8 cellular contexts compared by ENCODE assay signal in genomic region chr2:61534926-61535325, GRCh38. TPM values are rescaled to one million over a fixed set of nuclear protein-coding genes. Genes with fewer than 3 reads are reported as not detected.
DNase-seq lines count a peak whose midpoint lies in the region; FAIRE-seq and TF ChIP-seq lines count a peak whose summit lies in the region.

No MANE protein-coding gene starts in this region.

- no peak overlapping the region for H2AFZ ChIP-seq in H1 (ENCODE audit: low read length)

- no peak overlapping the region for H3K18ac ChIP-seq in H1 (ENCODE audit: extremely low read depth, low read length)

- no peak for TF ChIP-seq POLR2A in H1 (IDR thresholded peaks at IDR 0.05; ENCODE audit: control extremely low read depth in 1 of 2, low read depth in 2 of 2, low read length in 2 of 2)
- no peak for TF ChIP-seq POLR2A in ovary (IDR thresholded peaks at IDR 0.05)

- no peak overlapping the region for H3K23ac ChIP-seq in H1 (ENCODE audit: insufficient read length)

- H3K27ac ChIP-seq in DOHH2 (ENCODE audit: low read depth, low read length) (no peak overlapping the region), H1 (ENCODE audit: low read depth, low read length) (no peak overlapping the region), ovary (no peak overlapping the region)

- peaks cover 89% of the 10 kb centered on the region for H3K79me2 ChIP-seq in DOHH2 (ENCODE audit: control insufficient read depth, low read length)
- H3K79me2 ChIP-seq in H1 (ENCODE audit: control insufficient read depth in 1 of 2, insufficient read depth in 2 of 2, low read length in 2 of 2): peaks cover 64 to 79% of the 10 kb centered on the region in 2 experiments

- peaks cover 51% of the 10 kb centered on the region for H4K20me1 ChIP-seq in DOHH2 (ENCODE audit: control insufficient read depth, insufficient read depth, low read depth, low read length)
- H4K20me1 ChIP-seq in H1 (replicated peaks in 1 of 2; ENCODE audit: control insufficient read depth in 1 of 2, insufficient read depth in 2 of 2, low read length in 2 of 2): peaks cover 18 to 38% of the 10 kb centered on the region in 2 experiments

- no peaks in the 10 kb centered on the region for H3K9me3 ChIP-seq in DOHH2 (ENCODE audit: control insufficient read depth, insufficient read depth, low read length)
- no peaks in the 10 kb centered on the region for H3K9me3 ChIP-seq in NT2/D1 (ENCODE audit: insufficient read depth, low read length)
- H3K9me3 ChIP-seq in H1 (ENCODE audit: insufficient read depth in 2 of 2, low read depth in 1 of 2, low read length in 1 of 2): no peaks in the 10 kb centered on the region; a peak in 1 of 4 replicates
- H3K9me3 ChIP-seq in ovary: no peaks in the 10 kb centered on the region

- FAIRE-seq in H1 (lab: Jason Lieb, UNC): no peak

- H3F3A ChIP-seq in DOHH2 (ENCODE audit: control insufficient read depth, insufficient read depth): peaks cover 11% of the 10 kb centered on the region

- H4K91ac ChIP-seq in H1 (replicated peaks; ENCODE audit: insufficient read length, low read length): no peak overlapping the region

- no peaks in the 10 kb centered on the region for H3K79me1 ChIP-seq in H1 (ENCODE audit: low read depth, low read length)

- 28% methylated on average over 2 of the region's 2 CpGs; no CpG with 5 or more reads in 1 of the 2 experiments for WGBS in H1 (ENCODE audit: extremely low coverage in 1 of 2, insufficient coverage in 1 of 2, insufficient read length in 1 of 2, insufficient replicate concordance in 2 of 2, low coverage in 1 of 2, low lambda C conversion rate in 2 of 2, missing lambda C conversion rate in 1 of 2), 2 experiments
- 19 to 24% (median 20%) methylated on average over 2 of the region's 2 CpGs for WGBS in ovary, 3 donors

- no peaks in the 10 kb centered on the region for H3K9me2 ChIP-seq in DOHH2 (replicated peaks; ENCODE audit: control insufficient read depth, low read length)

- H3K36me3 ChIP-seq in DOHH2 (ENCODE audit: control insufficient read depth, low read length) (peaks cover 76% of the 10 kb centered on the region), NT2/D1 (ENCODE audit: insufficient read depth, insufficient read length, low read length) (peaks cover 11% of the 10 kb centered on the region), H1 (ENCODE audit: control insufficient read depth in 2 of 4, insufficient read depth in 4 of 4, low read length in 3 of 4) (peaks cover 0 to 24% (median 4%) of the 10 kb centered on the region in 4 experiments; a peak in 3 of 8 replicates), ovary (no peaks in the 10 kb centered on the region)

- H3K4me3 ChIP-seq in DOHH2 (ENCODE audit: low read length) (peak overlapping the region; percentile 89), NT2/D1 (ENCODE audit: insufficient read length, low read depth) (peak overlapping the region; percentile 80), H1 (ENCODE audit: extremely low read depth in 1 of 4, insufficient read depth in 2 of 4, low read depth in 3 of 4, low read length in 4 of 4) (peak overlapping the region; percentile 96 to 99 (median 97); a peak in 7 of 8 replicates), ovary (peak overlapping the region; percentile 82)

- H2BK5ac ChIP-seq in H1 (ENCODE audit: low read depth, low read length): no peak overlapping the region

- H3K4ac ChIP-seq in H1 (replicated peaks; ENCODE audit: insufficient read length, low read depth, low read length): no peak overlapping the region

- CTCF ChIA-PET in H1 (lab: Charles Lee; ENCODE audit: partially characterized antibody): interaction anchor here (0.8 to 3.2 kb wide), 5 partner anchors 12 to 316 kb away, joined by 3 to 10 read pairs (median 3); no protein-coding TSS in a partner anchor

- H3K27me3 ChIP-seq in DOHH2 (ENCODE audit: control insufficient read depth, low read length) (no peaks in the 10 kb centered on the region), NT2/D1 (ENCODE audit: insufficient read depth, insufficient read length) (no peaks in the 10 kb centered on the region), H1 (replicated peaks in 1 of 4; ENCODE audit: control insufficient read depth in 3 of 4, extremely low read depth in 1 of 4, insufficient read depth in 3 of 4, low read length in 3 of 4) (no peaks in the 10 kb centered on the region), ovary (no peaks in the 10 kb centered on the region)

- TF ChIP-seq EP300 in H1 (IDR thresholded peaks at IDR 0.05; ENCODE audit: borderline replicate concordance in 1 of 2, low read depth in 2 of 2, low read length in 2 of 2): no peak
- TF ChIP-seq EP300 in ovary (IDR thresholded peaks at IDR 0.05): no peak

- H3K23me2 ChIP-seq in H1 (ENCODE audit: low read depth, low read length): peaks cover 11% of the 10 kb centered on the region

- H2BK12ac ChIP-seq in H1 (ENCODE audit: low read depth, low read length): no peak overlapping the region

- no peak overlapping the region for H3K9ac ChIP-seq in NT2/D1 (ENCODE audit: insufficient read length, low read depth)
- no peak overlapping the region for H3K9ac ChIP-seq in H1 (replicated peaks in 1 of 4; ENCODE audit: extremely low read depth in 1 of 4, low read depth in 3 of 4, low read length in 3 of 4)

- DNase-seq in NT2/D1 (ENCODE audit: low read depth, low spot score): no peak
- no peak for DNase-seq in H1 (ENCODE audit: low read depth in 1 of 2, low spot score in 2 of 2)
- DNase-seq in ovary: no peak
- DNase-seq in GOT3 (lab: John Stamatoyannopoulos, UW): no peak
- no peak for DNase-seq in SIG-M5 treated with dmso at 0.1 percent for 504 hours (lab: John Stamatoyannopoulos, UW; ENCODE audit: unreplicated experiment)
- DNase-seq in DMS153 treated with DMSO at 0.1 percent for 48 hours (lab: John Stamatoyannopoulos, UW; ENCODE audit: unreplicated experiment): no peak
- no peak for DNase-seq in posterior cingulate gyrus

- no peak overlapping the region for H2BK15ac ChIP-seq in H1 (ENCODE audit: low read length)

- TF ChIP-seq CTCF in DOHH2 (IDR thresholded peaks at IDR 0.05; ENCODE audit: low read depth, low read length, poor library complexity, severe bottlenecking): no peak
- TF ChIP-seq CTCF in H1 (IDR thresholded peaks at IDR 0.05; ENCODE audit: control extremely low read depth in 1 of 3, insufficient read depth in 1 of 3, low read depth in 1 of 3, low read length in 3 of 3): no peak
- TF ChIP-seq CTCF in ovary (IDR thresholded peaks at IDR 0.05): no peak

- peak overlapping the region; percentile 88 for H3K4me2 ChIP-seq in DOHH2 (ENCODE audit: low read length)
- H3K4me2 ChIP-seq in H1 (ENCODE audit: insufficient read depth in 1 of 2, low read depth in 2 of 2, low read length in 2 of 2): peak overlapping the region; percentile 82 to 98

- no peak overlapping the region for H4K5ac ChIP-seq in H1 (ENCODE audit: insufficient read length, low read depth, low read length)

- H3K56ac ChIP-seq in H1 (replicated peaks; ENCODE audit: insufficient read length, low read depth, low read length): no peak overlapping the region

- H2BK120ac ChIP-seq in H1 (replicated peaks; ENCODE audit: low read depth, low read length): no peak overlapping the region

- no peak overlapping the region for H3K14ac ChIP-seq in H1 (ENCODE audit: insufficient read length)

- H4K8ac ChIP-seq in H1 (ENCODE audit: extremely low read depth, insufficient read depth, low read length): no peak overlapping the region

- POLR2A ChIA-PET in H1 (lab: Charles Lee; ENCODE audit: partially characterized antibody): interaction anchor here (0.6 to 5.4 kb wide), 13 partner anchors 9 to 136 kb away, joined by 3 to 53 read pairs (median 5); no protein-coding TSS in a partner anchor

- no peak for TF ChIP-seq RAD21 in H1 (IDR thresholded peaks at IDR 0.05 in 1 of 2, conservative IDR thresholded peaks at IDR 0.05 in 1 of 2; ENCODE audit: low read depth in 2 of 2, low read length in 2 of 2)

- peaks cover 47% of the 10 kb centered on the region for H3K4me1 ChIP-seq in DOHH2 (ENCODE audit: control insufficient read depth, low read length)
- no peaks in the 10 kb centered on the region for H3K4me1 ChIP-seq in NT2/D1 (ENCODE audit: insufficient read depth, insufficient read length)
- peaks cover 2 to 11% (median 6%) of the 10 kb centered on the region in 4 experiments; a peak in 4 of 7 replicates for H3K4me1 ChIP-seq in H1 (replicated peaks in 1 of 4; ENCODE audit: control insufficient read depth in 3 of 4, insufficient read depth in 4 of 4, low read length in 3 of 4)
- peaks cover 5% of the 10 kb centered on the region for H3K4me1 ChIP-seq in ovary (ENCODE audit: insufficient read depth)

- H2BK20ac ChIP-seq in H1 (ENCODE audit: low read length): no peak overlapping the region

- no peak overlapping the region for H2AK5ac ChIP-seq in H1 (ENCODE audit: low read depth, low read length)

- intact Hi-C loops in ovary (cut with DNase I): loop anchor here in 3 of 4 donors (2.0 to 10.0 kb wide), 5 partner anchors 60 to 350 kb away; partner anchors contain the start of genes USP34 (in 3 of the 3) and CCT4 (in 1 of the 3)
- intact Hi-C loops in posterior cingulate gyrus (cut with DNase I): loop anchor here (10.0 kb wide), 2 partner anchors 160 to 320 kb away; partner anchors contain the start of gene FAM161A

TF ChIP-seq in H1, 55 proteins besides CTCF, POLR2A, EP300 and RAD21:
- TF ChIP-seq SP2 (IDR thresholded peaks at IDR 0.05; ENCODE audit: low read length): no peak
- TF ChIP-seq POU5F1 (IDR thresholded peaks at IDR 0.05; ENCODE audit: low read depth, low read length): no peak
- no peak for TF ChIP-seq GABPA (IDR thresholded peaks at IDR 0.05; ENCODE audit: borderline replicate concordance, insufficient read depth, low read length)
- no peak for TF ChIP-seq POLR2AphosphoS5 (IDR thresholded peaks at IDR 0.05; ENCODE audit: low read depth, low read length)
- no peak for TF ChIP-seq CHD2 (IDR thresholded peaks at IDR 0.05; ENCODE audit: low read length)
- TF ChIP-seq CBX5 (IDR thresholded peaks at IDR 0.05; ENCODE audit: low read depth, low read length): no peak
- no peak for TF ChIP-seq EGR1 (IDR thresholded peaks at IDR 0.05; ENCODE audit: borderline replicate concordance, low read depth, low read length)

RNA-seq across cellular contexts. Expression of gene XPO1, which starts 3.2 kb away (rescaled TPM):
- total RNA-seq in H1 (2021; fragmentation: NEBNext Ultra II Directional; extraction: Animal tissue kit (Norgen Biotek cat#: 25700)): 290 and 296 TPM in 2 replicates
- 65.7 and 110 TPM in 2 replicates for polyA plus RNA-seq in H1 (2011; rRNA removed)
- polyA plus RNA-seq in H1 (2011; cell fraction: cytosol; rRNA removed): 129 TPM
- 58.0 TPM for polyA plus RNA-seq in H1 (2011; cell fraction: nucleus; rRNA removed)
- 104 to 197 TPM (median 129 TPM) in 4 replicates for polyA plus RNA-seq in H1 (2012, experiment 1 of 2)
- polyA plus RNA-seq in H1 (2012, experiment 2 of 2): 21.1 TPM
- polyA plus RNA-seq in H1 (2013, experiment 1 of 2): 157 TPM
- 153 TPM for polyA plus RNA-seq in H1 (2013, experiment 2 of 2)
- polyA minus RNA-seq in H1 (2011; rRNA and poly(A)+ RNA removed): 210 and 289 TPM in 2 replicates
- polyA minus RNA-seq in H1 (2011; cell fraction: cytosol; rRNA and poly(A)+ RNA removed): 137 TPM
- polyA minus RNA-seq in H1 (2011; cell fraction: nucleus; rRNA and poly(A)+ RNA removed): 256 TPM
- total RNA-seq in ovary: 100 to 1,000 TPM in 4 of 7 donors, 10 to 100 TPM in 3; 93.5 to 211 (median 114) TPM
- polyA plus RNA-seq in ovary: 10 to 100 TPM; 48.0 to 98.1 TPM
